Comparison of ENCODE assay signal across 3 cellular contexts in genomic region chr20:13941031-13941430, GRCh38.
"Had no signal": no experiment of that assay in that cellular context is flagged by ENCODE, and none has a peak within 500 bp of the region (broad histone marks: within the 10 kb centered on the region; RNA-seq: fewer than 3 reads in every experiment).

No MANE protein-coding gene starts in this region.

- DNase-seq: H9, HCEC 1CT, IMR-90 had no signal
